Comparison of ENCODE assay signal across 7 cellular contexts in genomic region chr17:39196191-39196819, GRCh38. TPM values are rescaled to one million over a fixed set of nuclear protein-coding genes. Genes with fewer than 3 reads are reported as not detected.
A peak's percentile ranks its signal among the peaks of the same experiment; 100 is the strongest.
DNase-seq lines count a peak whose midpoint lies in the region; ATAC-seq and TF ChIP-seq lines count a peak whose summit lies in the region.

No MANE protein-coding gene starts in this region.

- no peak overlapping the region for H2BK5ac ChIP-seq in H9 (ENCODE audit: insufficient read length, low read length)

- ATAC-seq in WTC11 (no peak), right cardiac atrium (no peak), foreskin keratinocyte (no peak), GM18498 (IDR thresholded peaks at IDR 0.05; ENCODE audit: unreplicated experiment) (no peak)
- ATAC-seq in stimulated activated naive CD8-positive, alpha-beta T cell treated with anti-CD3 and anti-CD28 coated beads, Interleukin-15, amount 100 ng/mL, for 72 hours, result no peak

- H2BK15ac ChIP-seq in H9 (ENCODE audit: low read depth, low read length), result no peak overlapping the region

- H2BK120ac ChIP-seq in H9 (ENCODE audit: low read depth, low read length, poor library complexity, severe bottlenecking), result no peak overlapping the region

- H3K9me3 Mint-ChIP-seq in H9 (peaks cover 0 to 7% of the 10 kb centered on the region in 2 experiments; a peak in 1 of 5 replicates), WTC11 (no peaks in the 10 kb centered on the region)
- H3K9me3 Mint-ChIP-seq in stimulated activated naive CD8-positive, alpha-beta T cell treated with anti-CD3 and anti-CD28 coated beads, Interleukin-15, amount 100 ng/mL, for 72 hours, result no peaks in the 10 kb centered on the region

- peaks cover 9% of the 10 kb centered on the region; the same call in 1 of the 2 replicates for H3K79me2 ChIP-seq in H9 (ENCODE audit: insufficient read depth, low read length)

- H3K36me3 Mint-ChIP-seq in H9 (ENCODE audit: insufficient read depth in 1 of 3, low read depth in 3 of 3), result peaks cover 21 to 39% (median 34%) of the 10 kb centered on the region in 3 experiments
- peaks cover 33% of the 10 kb centered on the region for H3K36me3 Mint-ChIP-seq in WTC11

- H3K4me3 ChIP-seq in right cardiac atrium (ENCODE audit: low read length), result peak overlapping the region; percentile 66

- no peak overlapping the region for H2AK5ac ChIP-seq in H9 (ENCODE audit: insufficient read length, low read length)

- DNase-seq in H9 (peak; percentile 39), WTC11 (ENCODE audit: low spot score) (no peak), right cardiac atrium (peak in 1 of 3 donors; percentile 67), foreskin keratinocyte (no peak), pons (ENCODE audit: low spot score) (no peak)
- no peak for DNase-seq in stimulated activated naive CD8-positive, alpha-beta T cell treated with anti-CD3 and anti-CD28 coated beads, Interleukin-15, amount 100 ng/mL, for 72 hours

- no peak overlapping the region for H2BK12ac ChIP-seq in H9 (ENCODE audit: insufficient read length, low read depth, low read length)

- H3K9me3 ChIP-seq in H9 (ENCODE audit: control insufficient read depth, low read depth, low read length) (no peaks in the 10 kb centered on the region), right cardiac atrium (ENCODE audit: control insufficient read depth, low read length) (no peaks in the 10 kb centered on the region)

- H3K23me2 ChIP-seq in H9 (ENCODE audit: insufficient read length, low read depth, low read length, poor library complexity, severe bottlenecking), result peaks cover 15% of the 10 kb centered on the region

- H3K27ac ChIP-seq in H9 (ENCODE audit: insufficient read length, low read depth, low read length) (no peak overlapping the region), right cardiac atrium (ENCODE audit: low read length) (no peak overlapping the region), foreskin keratinocyte (no peak overlapping the region)

- H3K27me3 Mint-ChIP-seq in H9 (ENCODE audit: low read depth) (no peaks in the 10 kb centered on the region), WTC11 (ENCODE audit: low read depth) (no peaks in the 10 kb centered on the region; the same call in 1 of the 2 replicates)
- H3K27me3 Mint-ChIP-seq in stimulated activated naive CD8-positive, alpha-beta T cell treated with anti-CD3 and anti-CD28 coated beads, Interleukin-15, amount 100 ng/mL, for 72 hours, result no peaks in the 10 kb centered on the region

- no peak overlapping the region for H3K4ac ChIP-seq in H9 (ENCODE audit: low read depth, low read length)

- peak overlapping the region; percentile 68 for H3K4me2 ChIP-seq in H9 (ENCODE audit: insufficient read depth, insufficient read length, low read length)

- H3K18ac ChIP-seq in H9 (ENCODE audit: insufficient read length, low read depth, low read length), result no peak overlapping the region

- CTCF ChIA-PET in WTC11 (lab: Charles Lee), result interaction anchor here (1.0 to 5.3 kb wide), 8 partner anchors 11 to 48 kb away, joined by 4 to 62 read pairs (median 28); partner anchors contain the start of gene ARL5C

- intact Hi-C loops in right cardiac atrium (cut with DNase I), result no loop called here

- H3K27me3 ChIP-seq in H9 (ENCODE audit: insufficient read depth, low read length), result peaks cover 4% of the 10 kb centered on the region; the same call in 1 of the 2 replicates
- no peaks in the 10 kb centered on the region for H3K27me3 ChIP-seq in right cardiac atrium (ENCODE audit: control insufficient read depth, insufficient read depth)
- H3K27me3 ChIP-seq in foreskin keratinocyte, result no peaks in the 10 kb centered on the region

- POLR2A ChIA-PET in WTC11 (lab: Charles Lee), result interaction anchor here (2.4 kb wide), 1 partner anchor 32 kb away, joined by 6 read pairs; no protein-coding TSS in a partner anchor

- no peak overlapping the region for H3K23ac ChIP-seq in H9 (ENCODE audit: insufficient read length, low read depth, low read length)

- H3K4me1 ChIP-seq in H9 (ENCODE audit: insufficient read depth, low read length) (peaks cover 4% of the 10 kb centered on the region; the same call in 1 of the 2 replicates), right cardiac atrium (ENCODE audit: control insufficient read depth, insufficient read depth, low read length) (peaks cover 3% of the 10 kb centered on the region), foreskin keratinocyte (peaks cover 10% of the 10 kb centered on the region)

- H2AFZ ChIP-seq in H9 (ENCODE audit: low read length), result no peak overlapping the region

- H2BK20ac ChIP-seq in H9 (ENCODE audit: low read depth, low read length, poor library complexity, severe bottlenecking), result no peak overlapping the region

- no peak overlapping the region for H4K5ac ChIP-seq in H9 (ENCODE audit: insufficient read length, low read depth, low read length)

- no peak overlapping the region for H3T11ph ChIP-seq in H9 (ENCODE audit: low read length)

- no peak overlapping the region for H4K91ac ChIP-seq in H9 (ENCODE audit: insufficient read length, low read depth, low read length)

- H4K20me1 ChIP-seq in H9 (ENCODE audit: control insufficient read depth, insufficient read depth, insufficient read length), result peaks cover 4% of the 10 kb centered on the region

- no peak overlapping the region for H3K14ac ChIP-seq in H9 (ENCODE audit: insufficient read depth, low read length)

- no CpG with 5 or more reads among the region's 9 CpGs for WGBS in H9 (ENCODE audit: extremely low coverage, insufficient read length, low lambda C conversion rate)
- 27% methylated on average over 9 of the region's 9 CpGs for WGBS in right cardiac atrium

- H3K4me1 Mint-ChIP-seq in H9 (peaks cover 34 to 51% of the 10 kb centered on the region in 2 experiments), WTC11 (peaks cover 46% of the 10 kb centered on the region)
- H3K4me1 Mint-ChIP-seq in stimulated activated naive CD8-positive, alpha-beta T cell treated with anti-CD3 and anti-CD28 coated beads, Interleukin-15, amount 100 ng/mL, for 72 hours, result peaks cover 65% of the 10 kb centered on the region

- H3K4me3 Mint-ChIP-seq in H9 (peak overlapping the region; percentile 98), WTC11 (peak overlapping the region; percentile 66)
- peak overlapping the region; percentile 67 to 68 for H3K4me3 Mint-ChIP-seq in stimulated activated naive CD8-positive, alpha-beta T cell treated with anti-CD3 and anti-CD28 coated beads, Interleukin-15, amount 100 ng/mL, for 72 hours

- H3K56ac ChIP-seq in H9 (ENCODE audit: insufficient read length, low read depth, low read length), result no peak overlapping the region

- H3K27ac Mint-ChIP-seq in H9, result peak overlapping the region in 1 of 3 experiments; percentile 62; a peak in 1 of 7 replicates
- no peak overlapping the region for H3K27ac Mint-ChIP-seq in WTC11
- H3K27ac Mint-ChIP-seq in stimulated activated naive CD8-positive, alpha-beta T cell treated with anti-CD3 and anti-CD28 coated beads, Interleukin-15, amount 100 ng/mL, for 72 hours, result peak overlapping the region in 1 of 2 donors; percentile 10

- TF ChIP-seq CTCF in H9 (conservative IDR thresholded peaks at IDR 0.05) (no peak), WTC11 (IDR thresholded peaks at IDR 0.05) (no peak), foreskin keratinocyte (conservative IDR thresholded peaks at IDR 0.05) (no peak)

- H3K9ac ChIP-seq in H9 (ENCODE audit: extremely low read depth, insufficient read length, low read length), result no peak overlapping the region

- H3K79me1 ChIP-seq in H9 (ENCODE audit: insufficient read depth, low read depth, low read length, poor library complexity, severe bottlenecking), result peaks cover 4% of the 10 kb centered on the region

- H4K8ac ChIP-seq in H9 (replicated peaks; ENCODE audit: insufficient read length, low read depth, low read length), result no peak overlapping the region

TF ChIP-seq in WTC11, 78 proteins besides CTCF, POLR2A, EP300 and RAD21 (continues in another document):
- TF ChIP-seq TEAD1 (CRISPR knock-in tag; IDR thresholded peaks at IDR 0.05) (no peak), IRF2 (CRISPR knock-in tag; IDR thresholded peaks at IDR 0.05; ENCODE audit: borderline replicate concordance, low read depth) (no peak), ELF4 (CRISPR knock-in tag; IDR thresholded peaks at IDR 0.05; ENCODE audit: low read depth) (no peak), HMGA2 (CRISPR knock-in tag; IDR thresholded peaks at IDR 0.05) (no peak), ZNF423 (CRISPR knock-in tag; IDR thresholded peaks at IDR 0.05) (no peak), FOXK1 (CRISPR knock-in tag; IDR thresholded peaks at IDR 0.05) (no peak), ESRRA (CRISPR knock-in tag; IDR thresholded peaks at IDR 0.05; ENCODE audit: borderline replicate concordance) (no peak)
- TF ChIP-seq, protein P1, sequence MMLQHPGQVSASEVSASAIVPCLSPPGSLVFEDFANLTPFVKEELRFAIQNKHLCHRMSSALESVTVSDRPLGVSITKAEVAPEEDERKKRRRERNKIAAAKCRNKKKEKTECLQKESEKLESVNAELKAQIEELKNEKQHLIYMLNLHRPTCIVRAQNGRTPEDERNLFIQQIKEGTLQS (CRISPR knock-in tag; conservative IDR thresholded peaks at IDR 0.05), result no peak

RNA-seq across cellular contexts. Expression of gene CACNB1, which starts 1.2 kb away (rescaled TPM):
- total RNA-seq in H9 (2021) (17.5 and 20.0 TPM in 2 replicates), WTC11 (2021) (11.2 to 17.0 TPM (median 11.9 TPM) in 3 replicates), right cardiac atrium (10 to 100 TPM in 1 of 4 donors, 1 to 10 TPM in 3; 5.8 to 10.8 (median 8.0) TPM), foreskin keratinocyte (6.2 and 7.9 TPM in 2 replicates)
- polyA plus RNA-seq in right cardiac atrium (6.4 TPM), foreskin keratinocyte (5.2 TPM in 2 replicates)

RNA-seq across cellular contexts. Expression of gene RPL19, which starts 3.8 kb away (rescaled TPM):
- 2,038 and 2,051 TPM in 2 replicates for total RNA-seq in H9 (2021)
- 1,970 to 2,019 TPM (median 2,012 TPM) in 3 replicates for total RNA-seq in WTC11 (2021)
- total RNA-seq in right cardiac atrium, result 1,000 to 10,000 TPM; 1,060 to 1,177 (median 1,099) TPM
- 1,781 TPM for polyA plus RNA-seq in right cardiac atrium
- total RNA-seq in foreskin keratinocyte, result 2,499 and 2,540 TPM in 2 replicates
- 3,348 and 3,422 TPM in 2 replicates for polyA plus RNA-seq in foreskin keratinocyte

RNA-seq across cellular contexts. Expression of gene STAC2, which starts 29.4 kb away (rescaled TPM):
- total RNA-seq in H9 (2021) (1.5 and 2.5 TPM in 2 replicates), WTC11 (2021) (3.9 to 4.2 TPM (median 4.0 TPM) in 3 replicates), right cardiac atrium (1 to 10 TPM; 2.5 to 3.7 (median 3.1) TPM), foreskin keratinocyte (not detected in 2 replicates)
- polyA plus RNA-seq in right cardiac atrium (6.9 TPM), foreskin keratinocyte (not detected in 2 replicates)

RNA-seq across cellular contexts. Expression of gene ARL5C, which starts 30.3 kb away (rescaled TPM):
- not detected in 2 replicates for total RNA-seq in H9 (2021)
- not detected in 3 replicates for total RNA-seq in WTC11 (2021)
- not detected for total RNA-seq in right cardiac atrium
- polyA plus RNA-seq in right cardiac atrium, result not detected
- not detected in 2 replicates for total RNA-seq in foreskin keratinocyte
- not detected in 2 replicates for polyA plus RNA-seq in foreskin keratinocyte

RNA-seq across cellular contexts. Expression of gene PLXDC1, which starts 44.9 kb away (rescaled TPM):
- 1.6 and 2.0 TPM in 2 replicates for total RNA-seq in H9 (2021)
- total RNA-seq in WTC11 (2021), result 4.1 to 5.4 TPM (median 4.1 TPM) in 3 replicates
- 10 to 100 TPM in 1 of 4 donors, 1 to 10 TPM in 3; 4.4 to 14.6 (median 5.8) TPM for total RNA-seq in right cardiac atrium
- polyA plus RNA-seq in right cardiac atrium, result 13.0 TPM
- 0.27 and 0.28 TPM in 2 replicates for total RNA-seq in foreskin keratinocyte
- 0.14 and 0.17 TPM in 2 replicates for polyA plus RNA-seq in foreskin keratinocyte
